In the genomic region with DNA sequence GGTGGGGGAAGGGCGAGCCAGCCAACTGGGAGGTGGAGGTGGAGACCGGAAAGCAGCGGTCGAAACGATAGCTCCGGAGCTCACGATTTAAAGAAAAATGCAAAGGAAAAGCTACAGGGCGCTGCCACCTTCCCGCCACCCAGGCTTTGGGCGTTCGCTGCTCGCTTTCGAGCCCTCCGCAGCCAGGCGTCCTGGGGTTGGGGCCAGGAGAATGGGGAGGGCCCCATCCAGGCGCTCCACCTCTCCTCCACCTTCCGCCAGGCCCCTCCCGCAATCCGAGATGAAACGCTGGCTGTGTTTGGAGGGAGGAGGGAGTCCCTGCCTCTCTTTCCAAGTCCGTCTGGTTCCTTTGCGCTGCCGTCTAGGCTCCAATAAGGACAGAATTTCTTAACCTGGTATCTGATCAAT, we compare ENCODE assay signal across 1 cellular context.
TF ChIP-seq lines count a peak whose summit lies in the region.

No MANE protein-coding gene starts in this region.

TF ChIP-seq in K562, 482 proteins besides CTCF, POLR2A, EP300 and RAD21 (continued from another document and continues in another):
- TF ChIP-seq, protein P1, sequence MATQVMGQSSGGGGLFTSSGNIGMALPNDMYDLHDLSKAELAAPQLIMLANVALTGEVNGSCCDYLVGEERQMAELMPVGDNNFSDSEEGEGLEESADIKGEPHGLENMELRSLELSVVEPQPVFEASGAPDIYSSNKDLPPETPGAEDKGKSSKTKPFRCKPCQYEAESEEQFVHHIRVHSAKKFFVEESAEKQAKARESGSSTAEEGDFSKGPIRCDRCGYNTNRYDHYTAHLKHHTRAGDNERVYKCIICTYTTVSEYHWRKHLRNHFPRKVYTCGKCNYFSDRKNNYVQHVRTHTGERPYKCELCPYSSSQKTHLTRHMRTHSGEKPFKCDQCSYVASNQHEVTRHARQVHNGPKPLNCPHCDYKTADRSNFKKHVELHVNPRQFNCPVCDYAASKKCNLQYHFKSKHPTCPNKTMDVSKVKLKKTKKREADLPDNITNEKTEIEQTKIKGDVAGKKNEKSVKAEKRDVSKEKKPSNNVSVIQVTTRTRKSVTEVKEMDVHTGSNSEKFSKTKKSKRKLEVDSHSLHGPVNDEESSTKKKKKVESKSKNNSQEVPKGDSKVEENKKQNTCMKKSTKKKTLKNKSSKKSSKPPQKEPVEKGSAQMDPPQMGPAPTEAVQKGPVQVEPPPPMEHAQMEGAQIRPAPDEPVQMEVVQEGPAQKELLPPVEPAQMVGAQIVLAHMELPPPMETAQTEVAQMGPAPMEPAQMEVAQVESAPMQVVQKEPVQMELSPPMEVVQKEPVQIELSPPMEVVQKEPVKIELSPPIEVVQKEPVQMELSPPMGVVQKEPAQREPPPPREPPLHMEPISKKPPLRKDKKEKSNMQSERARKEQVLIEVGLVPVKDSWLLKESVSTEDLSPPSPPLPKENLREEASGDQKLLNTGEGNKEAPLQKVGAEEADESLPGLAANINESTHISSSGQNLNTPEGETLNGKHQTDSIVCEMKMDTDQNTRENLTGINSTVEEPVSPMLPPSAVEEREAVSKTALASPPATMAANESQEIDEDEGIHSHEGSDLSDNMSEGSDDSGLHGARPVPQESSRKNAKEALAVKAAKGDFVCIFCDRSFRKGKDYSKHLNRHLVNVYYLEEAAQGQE (CRISPR knock-in tag; IDR thresholded peaks at IDR 0.05; ENCODE audit: low read depth) = no peak
- TF ChIP-seq RFX5 (IDR thresholded peaks at IDR 0.05; ENCODE audit: low read depth, low read length) (no peak), CC2D1A (IDR thresholded peaks at IDR 0.05) (no peak), HDAC6 (IDR thresholded peaks at IDR 0.05; ENCODE audit: low read depth, low read length) (no peak), MYNN (IDR thresholded peaks at IDR 0.05) (no peak), MYNN (CRISPR knock-in tag; IDR thresholded peaks at IDR 0.05) (no peak), FOXJ3 (CRISPR knock-in tag; IDR thresholded peaks at IDR 0.05) (no peak), ADNP (tag; IDR thresholded peaks at IDR 0.05) (no peak), TCFL5 (CRISPR knock-in tag; conservative IDR thresholded peaks at IDR 0.05) (no peak), BHLHE40 (IDR thresholded peaks at IDR 0.05; ENCODE audit: low read length) (no peak), L3MBTL2 (IDR thresholded peaks at IDR 0.05) (0 out of 2 replicates have a peak, but pooled peaks have one; percentile 6), PYGO2 (tag; IDR thresholded peaks at IDR 0.05) (no peak), POLR3G (IDR thresholded peaks at IDR 0.05; ENCODE audit: extremely low read depth, insufficient read length, insufficient replicate concordance) (no peak), CTBP1 (IDR thresholded peaks at IDR 0.05; ENCODE audit: borderline replicate concordance) (no peak), NRF1 (conservative IDR thresholded peaks at IDR 0.05 in 1 of 2, IDR thresholded peaks at IDR 0.05 in 1 of 2) (no peak), RBM14 (IDR thresholded peaks at IDR 0.05; ENCODE audit: borderline replicate concordance, insufficient read depth, low read depth, low read length) (no peak), SMAD1 (IDR thresholded peaks at IDR 0.05; ENCODE audit: low read depth, low read length, partially characterized antibody) (no peak), HCFC1 (IDR thresholded peaks at IDR 0.05; ENCODE audit: low read depth, low read length) (no peak), ZNF445 (CRISPR knock-in tag; IDR thresholded peaks at IDR 0.05; ENCODE audit: low read depth) (no peak), SAFB (IDR thresholded peaks at IDR 0.05; ENCODE audit: borderline replicate concordance, low read depth, low read length) (no peak), MEF2D (tag; conservative IDR thresholded peaks at IDR 0.05; ENCODE audit: low read depth) (no peak), ZNF77 (CRISPR knock-in tag; IDR thresholded peaks at IDR 0.05) (no peak), SRSF3 (IDR thresholded peaks at IDR 0.05; ENCODE audit: insufficient read depth, low read length) (no peak), ZNF561 (CRISPR knock-in tag; conservative IDR thresholded peaks at IDR 0.05) (no peak), ZBTB1 (CRISPR knock-in tag; IDR thresholded peaks at IDR 0.05; ENCODE audit: borderline replicate concordance, low read depth) (no peak), KDM1A (IDR thresholded peaks at IDR 0.05) (peak in 1 of 2 experiments; percentile 11; a peak in 1 of 4 replicates), ZSCAN29 (IDR thresholded peaks at IDR 0.05) (no peak)
- TF ChIP-seq, protein P2, sequence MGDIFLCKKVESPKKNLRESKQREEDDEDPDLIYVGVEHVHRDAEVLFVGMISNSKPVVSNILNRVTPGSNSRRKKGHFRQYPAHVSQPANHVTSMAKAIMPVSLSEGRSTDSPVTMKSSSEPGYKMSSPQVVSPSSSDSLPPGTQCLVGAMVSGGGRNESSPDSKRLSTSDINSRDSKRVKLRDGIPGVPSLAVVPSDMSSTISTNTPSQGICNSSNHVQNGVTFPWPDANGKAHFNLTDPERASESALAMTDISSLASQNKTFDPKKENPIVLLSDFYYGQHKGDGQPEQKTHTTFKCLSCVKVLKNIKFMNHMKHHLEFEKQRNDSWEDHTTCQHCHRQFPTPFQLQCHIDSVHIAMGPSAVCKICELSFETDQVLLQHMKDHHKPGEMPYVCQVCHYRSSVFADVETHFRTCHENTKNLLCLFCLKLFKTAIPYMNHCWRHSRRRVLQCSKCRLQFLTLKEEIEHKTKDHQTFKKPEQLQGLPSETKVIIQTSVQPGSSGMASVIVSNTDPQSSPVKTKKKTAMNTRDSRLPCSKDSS (IDR thresholded peaks at IDR 0.05; ENCODE audit: low read depth, partially characterized antibody) = no peak
- TF ChIP-seq, protein P3, sequence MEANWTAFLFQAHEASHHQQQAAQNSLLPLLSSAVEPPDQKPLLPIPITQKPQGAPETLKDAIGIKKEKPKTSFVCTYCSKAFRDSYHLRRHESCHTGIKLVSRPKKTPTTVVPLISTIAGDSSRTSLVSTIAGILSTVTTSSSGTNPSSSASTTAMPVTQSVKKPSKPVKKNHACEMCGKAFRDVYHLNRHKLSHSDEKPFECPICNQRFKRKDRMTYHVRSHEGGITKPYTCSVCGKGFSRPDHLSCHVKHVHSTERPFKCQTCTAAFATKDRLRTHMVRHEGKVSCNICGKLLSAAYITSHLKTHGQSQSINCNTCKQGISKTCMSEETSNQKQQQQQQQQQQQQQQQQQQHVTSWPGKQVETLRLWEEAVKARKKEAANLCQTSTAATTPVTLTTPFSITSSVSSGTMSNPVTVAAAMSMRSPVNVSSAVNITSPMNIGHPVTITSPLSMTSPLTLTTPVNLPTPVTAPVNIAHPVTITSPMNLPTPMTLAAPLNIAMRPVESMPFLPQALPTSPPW (CRISPR knock-in tag; IDR thresholded peaks at IDR 0.05) = 0 out of 2 replicates have a peak, but pooled peaks have one; percentile 10
- TF ChIP-seq, protein P4, sequence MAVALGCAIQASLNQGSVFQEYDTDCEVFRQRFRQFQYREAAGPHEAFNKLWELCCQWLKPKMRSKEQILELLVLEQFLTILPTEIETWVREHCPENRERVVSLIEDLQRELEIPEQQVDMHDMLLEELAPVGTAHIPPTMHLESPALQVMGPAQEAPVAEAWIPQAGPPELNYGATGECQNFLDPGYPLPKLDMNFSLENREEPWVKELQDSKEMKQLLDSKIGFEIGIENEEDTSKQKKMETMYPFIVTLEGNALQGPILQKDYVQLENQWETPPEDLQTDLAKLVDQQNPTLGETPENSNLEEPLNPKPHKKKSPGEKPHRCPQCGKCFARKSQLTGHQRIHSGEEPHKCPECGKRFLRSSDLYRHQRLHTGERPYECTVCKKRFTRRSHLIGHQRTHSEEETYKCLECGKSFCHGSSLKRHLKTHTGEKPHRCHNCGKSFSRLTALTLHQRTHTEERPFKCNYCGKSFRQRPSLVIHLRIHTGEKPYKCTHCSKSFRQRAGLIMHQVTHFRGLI (CRISPR knock-in tag; IDR thresholded peaks at IDR 0.05) = no peak
- TF ChIP-seq, protein P5, sequence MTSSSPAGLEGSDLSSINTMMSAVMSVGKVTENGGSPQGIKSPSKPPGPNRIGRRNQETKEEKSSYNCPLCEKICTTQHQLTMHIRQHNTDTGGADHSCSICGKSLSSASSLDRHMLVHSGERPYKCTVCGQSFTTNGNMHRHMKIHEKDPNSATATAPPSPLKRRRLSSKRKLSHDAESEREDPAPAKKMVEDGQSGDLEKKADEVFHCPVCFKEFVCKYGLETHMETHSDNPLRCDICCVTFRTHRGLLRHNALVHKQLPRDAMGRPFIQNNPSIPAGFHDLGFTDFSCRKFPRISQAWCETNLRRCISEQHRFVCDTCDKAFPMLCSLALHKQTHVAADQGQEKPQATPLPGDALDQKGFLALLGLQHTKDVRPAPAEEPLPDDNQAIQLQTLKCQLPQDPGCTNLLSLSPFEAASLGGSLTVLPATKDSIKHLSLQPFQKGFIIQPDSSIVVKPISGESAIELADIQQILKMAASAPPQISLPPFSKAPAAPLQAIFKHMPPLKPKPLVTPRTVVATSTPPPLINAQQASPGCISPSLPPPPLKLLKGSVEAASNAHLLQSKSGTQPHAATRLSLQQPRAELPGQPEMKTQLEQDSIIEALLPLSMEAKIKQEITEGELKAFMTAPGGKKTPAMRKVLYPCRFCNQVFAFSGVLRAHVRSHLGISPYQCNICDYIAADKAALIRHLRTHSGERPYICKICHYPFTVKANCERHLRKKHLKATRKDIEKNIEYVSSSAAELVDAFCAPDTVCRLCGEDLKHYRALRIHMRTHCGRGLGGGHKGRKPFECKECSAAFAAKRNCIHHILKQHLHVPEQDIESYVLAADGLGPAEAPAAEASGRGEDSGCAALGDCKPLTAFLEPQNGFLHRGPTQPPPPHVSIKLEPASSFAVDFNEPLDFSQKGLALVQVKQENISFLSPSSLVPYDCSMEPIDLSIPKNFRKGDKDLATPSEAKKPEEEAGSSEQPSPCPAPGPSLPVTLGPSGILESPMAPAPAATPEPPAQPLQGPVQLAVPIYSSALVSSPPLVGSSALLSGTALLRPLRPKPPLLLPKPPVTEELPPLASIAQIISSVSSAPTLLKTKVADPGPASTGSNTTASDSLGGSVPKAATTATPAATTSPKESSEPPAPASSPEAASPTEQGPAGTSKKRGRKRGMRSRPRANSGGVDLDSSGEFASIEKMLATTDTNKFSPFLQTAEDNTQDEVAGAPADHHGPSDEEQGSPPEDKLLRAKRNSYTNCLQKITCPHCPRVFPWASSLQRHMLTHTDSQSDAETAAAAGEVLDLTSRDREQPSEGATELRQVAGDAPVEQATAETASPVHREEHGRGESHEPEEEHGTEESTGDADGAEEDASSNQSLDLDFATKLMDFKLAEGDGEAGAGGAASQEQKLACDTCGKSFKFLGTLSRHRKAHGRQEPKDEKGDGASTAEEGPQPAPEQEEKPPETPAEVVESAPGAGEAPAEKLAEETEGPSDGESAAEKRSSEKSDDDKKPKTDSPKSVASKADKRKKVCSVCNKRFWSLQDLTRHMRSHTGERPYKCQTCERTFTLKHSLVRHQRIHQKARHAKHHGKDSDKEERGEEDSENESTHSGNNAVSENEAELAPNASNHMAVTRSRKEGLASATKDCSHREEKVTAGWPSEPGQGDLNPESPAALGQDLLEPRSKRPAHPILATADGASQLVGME (CRISPR knock-in tag; IDR thresholded peaks at IDR 0.05) = no peak
- TF ChIP-seq, protein P6, sequence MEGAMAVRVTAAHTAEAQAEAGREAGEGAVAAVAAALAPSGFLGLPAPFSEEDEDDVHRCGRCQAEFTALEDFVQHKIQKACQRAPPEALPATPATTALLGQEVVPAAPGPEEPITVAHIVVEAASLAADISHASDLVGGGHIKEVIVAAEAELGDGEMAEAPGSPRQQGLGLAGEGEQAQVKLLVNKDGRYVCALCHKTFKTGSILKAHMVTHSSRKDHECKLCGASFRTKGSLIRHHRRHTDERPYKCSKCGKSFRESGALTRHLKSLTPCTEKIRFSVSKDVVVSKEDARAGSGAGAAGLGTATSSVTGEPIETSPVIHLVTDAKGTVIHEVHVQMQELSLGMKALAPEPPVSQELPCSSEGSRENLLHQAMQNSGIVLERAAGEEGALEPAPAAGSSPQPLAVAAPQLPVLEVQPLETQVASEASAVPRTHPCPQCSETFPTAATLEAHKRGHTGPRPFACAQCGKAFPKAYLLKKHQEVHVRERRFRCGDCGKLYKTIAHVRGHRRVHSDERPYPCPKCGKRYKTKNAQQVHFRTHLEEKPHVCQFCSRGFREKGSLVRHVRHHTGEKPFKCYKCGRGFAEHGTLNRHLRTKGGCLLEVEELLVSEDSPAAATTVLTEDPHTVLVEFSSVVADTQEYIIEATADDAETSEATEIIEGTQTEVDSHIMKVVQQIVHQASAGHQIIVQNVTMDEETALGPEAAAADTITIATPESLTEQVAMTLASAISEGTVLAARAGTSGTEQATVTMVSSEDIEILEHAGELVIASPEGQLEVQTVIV (CRISPR knock-in tag; IDR thresholded peaks at IDR 0.05; ENCODE audit: borderline replicate concordance) = no peak
- TF ChIP-seq, protein P7, sequence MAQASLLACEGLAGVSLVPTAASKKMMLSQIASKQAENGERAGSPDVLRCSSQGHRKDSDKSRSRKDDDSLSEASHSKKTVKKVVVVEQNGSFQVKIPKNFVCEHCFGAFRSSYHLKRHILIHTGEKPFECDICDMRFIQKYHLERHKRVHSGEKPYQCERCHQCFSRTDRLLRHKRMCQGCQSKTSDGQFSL (CRISPR knock-in tag; IDR thresholded peaks at IDR 0.05) = peak; percentile 73; the same call in 1 of the 2 replicates
- TF ChIP-seq, protein P7 (tag; IDR thresholded peaks at IDR 0.05) = peak in 1 of 2 experiments; percentile 91; a peak in 1 of 4 replicates
- TF ChIP-seq, protein P8, sequence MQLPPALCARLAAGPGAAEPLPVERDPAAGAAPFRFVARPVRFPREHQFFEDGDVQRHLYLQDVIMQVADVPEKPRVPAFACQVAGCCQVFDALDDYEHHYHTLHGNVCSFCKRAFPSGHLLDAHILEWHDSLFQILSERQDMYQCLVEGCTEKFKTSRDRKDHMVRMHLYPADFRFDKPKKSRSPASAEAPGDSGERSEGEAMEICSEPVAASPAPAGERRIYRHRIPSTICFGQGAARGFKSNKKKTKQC (CRISPR knock-in tag; IDR thresholded peaks at IDR 0.05) = no peak
- TF ChIP-seq, protein P9, sequence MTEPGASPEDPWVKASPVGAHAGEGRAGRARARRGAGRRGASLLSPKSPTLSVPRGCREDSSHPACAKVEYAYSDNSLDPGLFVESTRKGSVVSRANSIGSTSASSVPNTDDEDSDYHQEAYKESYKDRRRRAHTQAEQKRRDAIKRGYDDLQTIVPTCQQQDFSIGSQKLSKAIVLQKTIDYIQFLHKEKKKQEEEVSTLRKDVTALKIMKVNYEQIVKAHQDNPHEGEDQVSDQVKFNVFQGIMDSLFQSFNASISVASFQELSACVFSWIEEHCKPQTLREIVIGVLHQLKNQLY (CRISPR knock-in tag; conservative IDR thresholded peaks at IDR 0.05) = no peak
